1 cellular context compared by ENCODE assay signal in the genomic region with DNA sequence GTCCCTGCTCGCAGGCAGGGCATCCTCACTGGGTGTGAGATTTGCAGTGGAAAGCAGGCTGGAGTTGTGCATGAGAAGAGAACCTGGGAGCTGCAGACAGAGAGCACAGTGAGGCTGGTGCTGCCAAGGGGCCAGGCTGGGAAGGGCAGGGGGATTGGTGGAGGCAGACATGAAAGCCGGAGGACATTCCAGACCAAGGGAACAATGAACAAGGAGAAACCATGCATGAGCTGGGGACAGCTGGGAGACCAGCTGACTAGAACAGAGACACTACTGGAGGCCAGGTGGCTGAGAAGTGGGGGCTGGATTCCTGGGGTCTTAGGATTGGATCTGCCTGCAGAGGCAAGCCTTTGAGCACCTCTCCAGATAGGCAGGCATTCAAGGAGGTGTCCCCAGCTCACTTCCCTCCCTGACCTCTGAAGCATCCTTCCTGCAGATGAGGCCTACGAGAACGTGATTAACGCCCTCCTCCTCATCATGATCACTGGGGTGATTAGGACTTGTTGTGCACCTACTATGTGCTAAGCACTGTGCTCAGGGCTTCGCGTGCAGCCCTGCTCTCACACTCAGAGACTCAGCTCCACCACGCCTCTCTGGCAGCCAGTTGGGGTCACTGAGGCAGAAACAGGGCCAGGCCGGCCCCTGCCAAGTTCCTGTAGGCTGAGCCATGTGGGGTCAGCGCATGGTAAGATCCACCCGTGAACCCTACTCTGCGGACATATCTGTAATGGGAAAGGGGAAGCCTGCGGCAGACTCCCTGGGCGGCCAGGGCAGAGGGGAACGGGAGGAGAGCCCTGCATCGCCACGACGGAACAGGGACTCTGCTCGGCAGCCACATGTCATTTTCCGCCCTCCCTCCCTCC.
TF ChIP-seq lines count a peak whose summit lies in the region.

No MANE protein-coding gene starts in this region.

TF ChIP-seq in HepG2, 621 proteins besides CTCF, POLR2A, EP300 and RAD21 (continued from another document):
- TF ChIP-seq, protein P1, sequence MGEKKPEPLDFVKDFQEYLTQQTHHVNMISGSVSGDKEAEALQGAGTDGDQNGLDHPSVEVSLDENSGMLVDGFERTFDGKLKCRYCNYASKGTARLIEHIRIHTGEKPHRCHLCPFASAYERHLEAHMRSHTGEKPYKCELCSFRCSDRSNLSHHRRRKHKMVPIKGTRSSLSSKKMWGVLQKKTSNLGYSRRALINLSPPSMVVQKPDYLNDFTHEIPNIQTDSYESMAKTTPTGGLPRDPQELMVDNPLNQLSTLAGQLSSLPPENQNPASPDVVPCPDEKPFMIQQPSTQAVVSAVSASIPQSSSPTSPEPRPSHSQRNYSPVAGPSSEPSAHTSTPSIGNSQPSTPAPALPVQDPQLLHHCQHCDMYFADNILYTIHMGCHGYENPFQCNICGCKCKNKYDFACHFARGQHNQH (CRISPR knock-in tag; IDR thresholded peaks at IDR 0.05), result no peak
- TF ChIP-seq CAMTA2 (CRISPR knock-in tag; IDR thresholded peaks at IDR 0.05; ENCODE audit: borderline replicate concordance) (no peak), POGZ (CRISPR knock-in tag; IDR thresholded peaks at IDR 0.05) (no peak), ZNF670 (CRISPR knock-in tag; IDR thresholded peaks at IDR 0.05; ENCODE audit: borderline replicate concordance) (no peak)
- TF ChIP-seq, protein P2, sequence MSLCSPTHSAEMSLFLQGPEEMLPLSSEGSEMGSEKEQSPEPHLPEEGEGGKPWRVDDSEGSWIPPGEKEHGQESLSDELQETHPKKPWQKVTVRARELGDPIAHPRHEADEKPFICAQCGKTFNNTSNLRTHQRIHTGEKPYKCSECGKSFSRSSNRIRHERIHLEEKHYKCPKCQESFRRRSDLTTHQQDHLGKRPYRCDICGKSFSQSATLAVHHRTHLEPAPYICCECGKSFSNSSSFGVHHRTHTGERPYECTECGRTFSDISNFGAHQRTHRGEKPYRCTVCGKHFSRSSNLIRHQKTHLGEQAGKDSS (CRISPR knock-in tag; IDR thresholded peaks at IDR 0.05; ENCODE audit: borderline replicate concordance, low read depth), result no peak
